Comparison of ENCODE assay signal across 9 cellular contexts in genomic region chr5:59249726-59250125, GRCh38.
"Had no signal": no experiment of that assay in that cellular context is flagged by ENCODE, and none has a peak within 500 bp of the region (broad histone marks: within the 10 kb centered on the region; RNA-seq: fewer than 3 reads in every experiment).

No MANE protein-coding gene starts in this region.

- H3K4me3 ChIP-seq: GM23338, HAP-1 had no signal

- H3K9me3 Mint-ChIP-seq: GM23338, HFFc6 had no signal

- H3K4me3 Mint-ChIP-seq: GM23338, HFFc6, IgD-negative memory B cell had no signal

- H3K4me1 Mint-ChIP-seq: GM23338 had no signal

- H3K27me3 Mint-ChIP-seq: IgD-negative memory B cell had no signal

- H3K27ac Mint-ChIP-seq: GM23338, HFFc6, IgD-negative memory B cell had no signal

- H3K9me3 ChIP-seq: HAP-1 had no signal

- DNase-seq: H7, HFFc6, KBM-7 had no signal

- ATAC-seq: GM23338, HCT116, HepG2 had no signal

- H3K27ac ChIP-seq: HL-60 had no signal

- H3K4me1 ChIP-seq: HAP-1 had no signal

- H3K36me3 ChIP-seq: HAP-1 had no signal

- H3K36me3 Mint-ChIP-seq: IgD-negative memory B cell had no signal
